8 cellular contexts compared by ENCODE assay signal in genomic region chr5:56816546-56817081, GRCh38. TPM values are rescaled to one million over a fixed set of nuclear protein-coding genes. Genes with fewer than 3 reads are reported as not detected.
DNase-seq lines count a peak whose midpoint lies in the region; TF ChIP-seq lines count a peak whose summit lies in the region.

No MANE protein-coding gene starts in this region.

- DNase-seq in NCI-H2171 treated with DMSO at 0.1 percent for 48 hours (lab: John Stamatoyannopoulos, UW) (peak; percentile 35), NCI-H2171 (lab: John Stamatoyannopoulos, UW) (no peak), HCEC 1CT (peak; percentile 48), MG63 (peak; percentile 67), choroid plexus epithelial cell (ENCODE audit: low read depth) (peak; percentile 58), left kidney (ENCODE audit: low read depth, low spot score) (peak; percentile 80)
- peak; percentile 30 for DNase-seq in activated CD4-positive, CD25-positive, alpha-beta regulatory T cell treated with anti-CD3 and anti-CD28 coated beads, Interleukin-2, amount 50 U/mL, for 16 hours (ENCODE audit: low read depth, low spot score)
- DNase-seq in stimulated activated CD4-positive, alpha-beta T cell treated with anti-CD3 and anti-CD28 coated beads, Interleukin-4, amount 100 ng/mL, for 1 hour: peak; percentile 48

- H3K4me3 ChIP-seq in MG63: peak overlapping the region; percentile 78
- H3K4me3 ChIP-seq in choroid plexus epithelial cell (ENCODE audit: low read depth, low read length): peak overlapping the region; percentile 76

- no peaks in the 10 kb centered on the region for H3K9me3 ChIP-seq in MG63

- no peaks in the 10 kb centered on the region for H3K27me3 ChIP-seq in MG63

- no peak for TF ChIP-seq CTCF in choroid plexus epithelial cell (conservative IDR thresholded peaks at IDR 0.05; ENCODE audit: low read depth, low read length)

- peaks cover 6% of the 10 kb centered on the region for H3K36me3 ChIP-seq in MG63

RNA-seq across cellular contexts. Expression of gene MAP3K1, which starts 1.3 kb away (rescaled TPM):
- 8.8 and 9.3 TPM in 2 replicates for total RNA-seq in MG63 (2014; rRNA removed; shearing (Covaris generic); ENCODE audit: low replicate concordance)
